Comparison of ENCODE assay signal across 7 cellular contexts in the genomic region with DNA sequence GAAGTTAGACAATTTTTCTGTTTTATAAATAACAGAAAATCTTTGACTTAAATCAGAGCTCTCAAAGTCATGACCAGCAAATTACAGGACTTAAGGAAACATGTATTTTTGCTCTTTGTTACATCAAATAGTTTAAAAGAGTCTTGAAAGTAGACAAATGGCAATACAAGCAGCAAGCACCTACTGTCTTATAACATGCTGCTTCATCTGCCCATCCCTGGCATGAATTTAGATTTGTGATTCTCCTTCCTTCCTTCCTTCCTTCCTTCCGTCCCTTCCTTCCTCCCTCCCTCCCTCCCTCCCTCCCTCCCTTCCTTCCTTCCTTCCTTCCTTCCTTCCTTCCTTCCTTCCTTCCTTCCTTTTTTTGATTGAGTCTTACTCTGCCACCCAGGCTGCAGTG.
"Had no signal": no experiment of that assay in that cellular context is flagged by ENCODE, and none has a peak within 500 bp of the region (broad histone marks: within the 10 kb centered on the region; RNA-seq: fewer than 3 reads in every experiment).

No MANE protein-coding gene starts in this region.

- DNase-seq: H9, HCEC 1CT, KBM-7 had no signal

- H3K4me3 ChIP-seq: GM23338 had no signal

- H2AFZ ChIP-seq: GM23338 had no signal

- ATAC-seq: GM23338 had no signal

- H3K4me2 ChIP-seq: GM23338 had no signal

- FAIRE-seq: H1, H54, HTR-8/SVneo had no signal
